ENCODE assay signal across 9 cellular contexts in genomic region chr4:688695-689497, GRCh38. TPM values are rescaled to one million over a fixed set of nuclear protein-coding genes. Genes with fewer than 3 reads are reported as not detected.
A peak's percentile ranks its signal among the peaks of the same experiment; 100 is the strongest.
DNase-seq lines count a peak whose midpoint lies in the region; ATAC-seq and TF ChIP-seq lines count a peak whose summit lies in the region.
"Had no signal": no experiment of that assay in that cellular context is flagged by ENCODE, and none has a peak within 500 bp of the region (broad histone marks: within the 10 kb centered on the region; RNA-seq: fewer than 3 reads in every experiment).

TSS of gene SLC49A3 (minus strand) at chr4:689151. CDS start at chr4:689127, 24 bp downstream.

- no peaks in the 10 kb centered on the region for H3K9me3 ChIP-seq in skeletal muscle tissue (ENCODE audit: control insufficient read depth in 3 of 3, low read length in 3 of 3)

- H3K36me3 ChIP-seq in skeletal muscle tissue (ENCODE audit: control insufficient read depth in 3 of 3, insufficient read depth in 3 of 3, low read length in 3 of 3) = no peaks in the 10 kb centered on the region

- no peaks in the 10 kb centered on the region for H3K36me3 Mint-ChIP-seq in immature natural killer cell

- H3K27ac ChIP-seq in skeletal muscle tissue (ENCODE audit: low read depth, low read length) = peak within 1 kb of the TSS; percentile 85

- peak within 1 kb of the TSS; percentile 29 for H3K4me3 ChIP-seq in astrocyte of the spinal cord (ENCODE audit: low read depth, low read length)
- H3K4me3 ChIP-seq in skeletal muscle tissue (ENCODE audit: low read length in 3 of 3) = peak within 1 kb of the TSS; percentile 67 to 79 (median 69)

- peak within 1 kb of the TSS in 4 of 6 donors; percentile 30 to 64 (median 44) for H3K27ac Mint-ChIP-seq in immature natural killer cell

- H3K27me3 ChIP-seq in skeletal muscle tissue (ENCODE audit: control insufficient read depth in 3 of 3, insufficient read depth in 3 of 3, low read length in 3 of 3) = peaks cover 4 to 7% (median 5%) of the 10 kb centered on the region in 3 donors

- H3K4me1 Mint-ChIP-seq in immature natural killer cell = peaks cover 15 to 17% of the 10 kb centered on the region in 2 donors

- no peak for DNase-seq in astrocyte of the spinal cord (ENCODE audit: low read depth, low spot score)
- DNase-seq in immature natural killer cell = peak in 2 of 3 donors; percentile 35 to 41
- DNase-seq in amygdala (lab: John Stamatoyannopoulos, UW) = no peak
- no peak for DNase-seq in GF-D8 (lab: John Stamatoyannopoulos, UW)
- no peak for DNase-seq in DMS153 treated with DMSO at 0.1 percent for 48 hours (lab: John Stamatoyannopoulos, UW; ENCODE audit: unreplicated experiment)
- DNase-seq: NCI-H1092 treated with DMSO at 0.1 percent for 48 hours had no signal

- H3K27me3 Mint-ChIP-seq in immature natural killer cell (ENCODE audit: low read depth in 3 of 3) = peaks cover 0 to 4% (median 2%) of the 10 kb centered on the region in 3 donors

- in situ Hi-C loops in astrocyte of the spinal cord (cut with HindIII; ENCODE audit: low sequenced_read_pairs) = no loop called here

- ATAC-seq in GM18868 (IDR thresholded peaks at IDR 0.05; ENCODE audit: unreplicated experiment) (peak; percentile 41), GM19467 (IDR thresholded peaks at IDR 0.05; ENCODE audit: unreplicated experiment) (no peak)

- no peaks in the 10 kb centered on the region for H3K9me3 Mint-ChIP-seq in immature natural killer cell

- TF ChIP-seq CTCF in astrocyte of the spinal cord (IDR thresholded peaks at IDR 0.05; ENCODE audit: low read depth, low read length) = no peak

- H3K9ac ChIP-seq in skeletal muscle tissue (ENCODE audit: low read depth in 1 of 3, low read length in 3 of 3) = peak within 1 kb of the TSS; percentile 61 to 85 (median 79)

- peaks cover 29 to 32% (median 32%) of the 10 kb centered on the region in 3 donors for H3K4me1 ChIP-seq in skeletal muscle tissue (ENCODE audit: control insufficient read depth in 3 of 3, insufficient read depth in 3 of 3, low read length in 3 of 3)

- H3K4me3 Mint-ChIP-seq in immature natural killer cell = peak within 1 kb of the TSS; percentile 35 to 68 (median 48)

RNA-seq across cellular contexts. Expression of gene SLC49A3, which starts in this region (rescaled TPM):
- 1 to 10 TPM; 3.8 to 7.1 (median 6.1) TPM for polyA plus RNA-seq in immature natural killer cell
- total RNA-seq in skeletal muscle tissue = 4.2 TPM

Comparison
In these comparisons a context has a peak if more than half of its experiments do, and no peak if none do; other contexts are left out.
1. DNase-seq: peak in immature natural killer cell (2 of 3); none in astrocyte of the spinal cord (single experiment), amygdala (0 of 56), GF-D8 (single experiment) and DMS153 treated with DMSO at 0.1 percent for 48 hours (single experiment).